ENCODE assay signal across 1 cellular context in the genomic region with DNA sequence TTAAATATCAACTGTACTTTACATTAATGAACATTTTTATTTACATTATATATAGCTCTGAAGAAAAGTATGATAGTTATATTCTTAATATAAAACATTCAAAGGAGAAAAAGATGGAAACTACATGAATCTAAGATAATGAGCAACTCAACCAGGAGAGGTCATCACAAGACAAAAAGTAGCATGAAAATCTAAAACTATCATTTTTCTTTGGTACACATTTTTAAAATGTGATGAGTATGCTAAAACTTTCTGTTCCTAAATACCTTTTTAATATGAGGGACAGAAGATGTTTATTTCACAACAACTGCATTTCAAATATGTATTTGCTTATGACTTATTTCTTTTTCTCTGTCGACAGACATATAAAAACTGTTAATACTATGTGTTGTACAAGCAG.
TF ChIP-seq lines count a peak whose summit lies in the region.

No MANE protein-coding gene starts in this region.

TF ChIP-seq in K562, 482 proteins besides CTCF, POLR2A, EP300 and RAD21:
- no peak for TF ChIP-seq JUN (IDR thresholded peaks at IDR 0.05; ENCODE audit: borderline replicate concordance, low read depth, low read length)
- no peak for TF ChIP-seq JUN (CRISPR knock-in tag; IDR thresholded peaks at IDR 0.05; ENCODE audit: borderline replicate concordance)
- TF ChIP-seq C11orf30 (IDR thresholded peaks at IDR 0.05; ENCODE audit: low read depth): peak; percentile 67; the same call in 1 of the 2 replicates
- TF ChIP-seq SMARCA4 (IDR thresholded peaks at IDR 0.05): no peak
- no peak for TF ChIP-seq POU5F1 (IDR thresholded peaks at IDR 0.05; ENCODE audit: borderline replicate concordance, low read depth, low read length, partially characterized antibody)
- no peak for TF ChIP-seq GABPA (tag; conservative IDR thresholded peaks at IDR 0.05; ENCODE audit: low read depth)
- no peak for TF ChIP-seq PCBP1 (IDR thresholded peaks at IDR 0.05; ENCODE audit: low read depth, low read length, poor library complexity, severe bottlenecking)
- no peak for TF ChIP-seq ZNF764 (CRISPR knock-in tag; IDR thresholded peaks at IDR 0.05; ENCODE audit: low read depth)
- TF ChIP-seq U2AF1 (optimal IDR thresholded peaks at IDR 0.05; ENCODE audit: low read depth, low read length): no peak
- peak; percentile 63 for TF ChIP-seq MAFK (IDR thresholded peaks at IDR 0.05; ENCODE audit: low read length)
- peak; percentile 18; the same call in 1 of the 2 replicates for TF ChIP-seq MAFF (IDR thresholded peaks at IDR 0.05; ENCODE audit: low read length)
- TF ChIP-seq ATF1 (CRISPR knock-in tag; IDR thresholded peaks at IDR 0.05): no peak
- TF ChIP-seq ATF1 (tag; IDR thresholded peaks at IDR 0.05): no peak
- TF ChIP-seq WHSC1 (IDR thresholded peaks at IDR 0.05; ENCODE audit: low read length): no peak
- no peak for TF ChIP-seq RAD51 (IDR thresholded peaks at IDR 0.05; ENCODE audit: borderline replicate concordance, low read depth)
- TF ChIP-seq, protein P1, sequence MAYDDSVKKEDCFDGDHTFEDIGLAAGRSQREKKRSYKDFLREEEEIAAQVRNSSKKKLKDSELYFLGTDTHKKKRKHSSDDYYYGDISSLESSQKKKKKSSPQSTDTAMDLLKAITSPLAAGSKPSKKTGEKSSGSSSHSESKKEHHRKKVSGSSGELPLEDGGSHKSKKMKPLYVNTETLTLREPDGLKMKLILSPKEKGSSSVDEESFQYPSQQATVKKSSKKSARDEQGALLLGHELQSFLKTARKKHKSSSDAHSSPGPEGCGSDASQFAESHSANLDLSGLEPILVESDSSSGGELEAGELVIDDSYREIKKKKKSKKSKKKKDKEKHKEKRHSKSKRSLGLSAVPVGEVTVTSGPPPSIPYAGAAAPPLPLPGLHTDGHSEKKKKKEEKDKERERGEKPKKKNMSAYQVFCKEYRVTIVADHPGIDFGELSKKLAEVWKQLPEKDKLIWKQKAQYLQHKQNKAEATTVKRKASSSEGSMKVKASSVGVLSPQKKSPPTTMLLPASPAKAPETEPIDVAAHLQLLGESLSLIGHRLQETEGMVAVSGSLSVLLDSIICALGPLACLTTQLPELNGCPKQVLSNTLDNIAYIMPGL (CRISPR knock-in tag; IDR thresholded peaks at IDR 0.05): no peak
- TF ChIP-seq ZNF584 (CRISPR knock-in tag; IDR thresholded peaks at IDR 0.05; ENCODE audit: low read depth): no peak
- TF ChIP-seq TAL1 (IDR thresholded peaks at IDR 0.05): no peak
- peak; percentile 18 for TF ChIP-seq FUS (optimal IDR thresholded peaks at IDR 0.05; ENCODE audit: low read depth, low read length)
- TF ChIP-seq POLR2AphosphoS5 (IDR thresholded peaks at IDR 0.05; ENCODE audit: control insufficient read depth, insufficient read depth, low read depth, low read length): no peak
- TF ChIP-seq, protein P2, sequence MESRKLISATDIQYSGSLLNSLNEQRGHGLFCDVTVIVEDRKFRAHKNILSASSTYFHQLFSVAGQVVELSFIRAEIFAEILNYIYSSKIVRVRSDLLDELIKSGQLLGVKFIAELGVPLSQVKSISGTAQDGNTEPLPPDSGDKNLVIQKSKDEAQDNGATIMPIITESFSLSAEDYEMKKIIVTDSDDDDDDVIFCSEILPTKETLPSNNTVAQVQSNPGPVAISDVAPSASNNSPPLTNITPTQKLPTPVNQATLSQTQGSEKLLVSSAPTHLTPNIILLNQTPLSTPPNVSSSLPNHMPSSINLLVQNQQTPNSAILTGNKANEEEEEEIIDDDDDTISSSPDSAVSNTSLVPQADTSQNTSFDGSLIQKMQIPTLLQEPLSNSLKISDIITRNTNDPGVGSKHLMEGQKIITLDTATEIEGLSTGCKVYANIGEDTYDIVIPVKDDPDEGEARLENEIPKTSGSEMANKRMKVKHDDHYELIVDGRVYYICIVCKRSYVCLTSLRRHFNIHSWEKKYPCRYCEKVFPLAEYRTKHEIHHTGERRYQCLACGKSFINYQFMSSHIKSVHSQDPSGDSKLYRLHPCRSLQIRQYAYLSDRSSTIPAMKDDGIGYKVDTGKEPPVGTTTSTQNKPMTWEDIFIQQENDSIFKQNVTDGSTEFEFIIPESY (CRISPR knock-in tag; IDR thresholded peaks at IDR 0.05): no peak
- TF ChIP-seq ZNF316 (IDR thresholded peaks at IDR 0.05): peak; percentile 88
- TF ChIP-seq, protein P3, sequence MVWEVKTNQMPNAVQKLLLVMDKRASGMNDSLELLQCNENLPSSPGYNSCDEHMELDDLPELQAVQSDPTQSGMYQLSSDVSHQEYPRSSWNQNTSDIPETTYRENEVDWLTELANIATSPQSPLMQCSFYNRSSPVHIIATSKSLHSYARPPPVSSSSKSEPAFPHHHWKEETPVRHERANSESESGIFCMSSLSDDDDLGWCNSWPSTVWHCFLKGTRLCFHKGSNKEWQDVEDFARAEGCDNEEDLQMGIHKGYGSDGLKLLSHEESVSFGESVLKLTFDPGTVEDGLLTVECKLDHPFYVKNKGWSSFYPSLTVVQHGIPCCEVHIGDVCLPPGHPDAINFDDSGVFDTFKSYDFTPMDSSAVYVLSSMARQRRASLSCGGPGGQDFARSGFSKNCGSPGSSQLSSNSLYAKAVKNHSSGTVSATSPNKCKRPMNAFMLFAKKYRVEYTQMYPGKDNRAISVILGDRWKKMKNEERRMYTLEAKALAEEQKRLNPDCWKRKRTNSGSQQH (CRISPR knock-in tag; IDR thresholded peaks at IDR 0.05): no peak
- TF ChIP-seq ZNF766 (CRISPR knock-in tag; conservative IDR thresholded peaks at IDR 0.05): no peak
- no peak for TF ChIP-seq ZNF717 (CRISPR knock-in tag; IDR thresholded peaks at IDR 0.05)
- TF ChIP-seq MAFG (tag; conservative IDR thresholded peaks at IDR 0.05): peak; percentile 54; the same call in 1 of the 2 replicates
- TF ChIP-seq ZNF589 (CRISPR knock-in tag; IDR thresholded peaks at IDR 0.05; ENCODE audit: low read depth): no peak
- TF ChIP-seq NUFIP1 (IDR thresholded peaks at IDR 0.05; ENCODE audit: partially characterized antibody): no peak
- TF ChIP-seq, protein P4, sequence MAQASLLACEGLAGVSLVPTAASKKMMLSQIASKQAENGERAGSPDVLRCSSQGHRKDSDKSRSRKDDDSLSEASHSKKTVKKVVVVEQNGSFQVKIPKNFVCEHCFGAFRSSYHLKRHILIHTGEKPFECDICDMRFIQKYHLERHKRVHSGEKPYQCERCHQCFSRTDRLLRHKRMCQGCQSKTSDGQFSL (CRISPR knock-in tag; IDR thresholded peaks at IDR 0.05): no peak
- TF ChIP-seq, protein P4 (tag; IDR thresholded peaks at IDR 0.05): no peak
- TF ChIP-seq, protein P5, sequence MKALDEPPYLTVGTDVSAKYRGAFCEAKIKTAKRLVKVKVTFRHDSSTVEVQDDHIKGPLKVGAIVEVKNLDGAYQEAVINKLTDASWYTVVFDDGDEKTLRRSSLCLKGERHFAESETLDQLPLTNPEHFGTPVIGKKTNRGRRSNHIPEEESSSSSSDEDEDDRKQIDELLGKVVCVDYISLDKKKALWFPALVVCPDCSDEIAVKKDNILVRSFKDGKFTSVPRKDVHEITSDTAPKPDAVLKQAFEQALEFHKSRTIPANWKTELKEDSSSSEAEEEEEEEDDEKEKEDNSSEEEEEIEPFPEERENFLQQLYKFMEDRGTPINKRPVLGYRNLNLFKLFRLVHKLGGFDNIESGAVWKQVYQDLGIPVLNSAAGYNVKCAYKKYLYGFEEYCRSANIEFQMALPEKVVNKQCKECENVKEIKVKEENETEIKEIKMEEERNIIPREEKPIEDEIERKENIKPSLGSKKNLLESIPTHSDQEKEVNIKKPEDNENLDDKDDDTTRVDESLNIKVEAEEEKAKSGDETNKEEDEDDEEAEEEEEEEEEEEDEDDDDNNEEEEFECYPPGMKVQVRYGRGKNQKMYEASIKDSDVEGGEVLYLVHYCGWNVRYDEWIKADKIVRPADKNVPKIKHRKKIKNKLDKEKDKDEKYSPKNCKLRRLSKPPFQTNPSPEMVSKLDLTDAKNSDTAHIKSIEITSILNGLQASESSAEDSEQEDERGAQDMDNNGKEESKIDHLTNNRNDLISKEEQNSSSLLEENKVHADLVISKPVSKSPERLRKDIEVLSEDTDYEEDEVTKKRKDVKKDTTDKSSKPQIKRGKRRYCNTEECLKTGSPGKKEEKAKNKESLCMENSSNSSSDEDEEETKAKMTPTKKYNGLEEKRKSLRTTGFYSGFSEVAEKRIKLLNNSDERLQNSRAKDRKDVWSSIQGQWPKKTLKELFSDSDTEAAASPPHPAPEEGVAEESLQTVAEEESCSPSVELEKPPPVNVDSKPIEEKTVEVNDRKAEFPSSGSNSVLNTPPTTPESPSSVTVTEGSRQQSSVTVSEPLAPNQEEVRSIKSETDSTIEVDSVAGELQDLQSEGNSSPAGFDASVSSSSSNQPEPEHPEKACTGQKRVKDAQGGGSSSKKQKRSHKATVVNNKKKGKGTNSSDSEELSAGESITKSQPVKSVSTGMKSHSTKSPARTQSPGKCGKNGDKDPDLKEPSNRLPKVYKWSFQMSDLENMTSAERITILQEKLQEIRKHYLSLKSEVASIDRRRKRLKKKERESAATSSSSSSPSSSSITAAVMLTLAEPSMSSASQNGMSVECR (CRISPR knock-in tag; IDR thresholded peaks at IDR 0.05): no peak
- no peak for TF ChIP-seq RFX7 (CRISPR knock-in tag; IDR thresholded peaks at IDR 0.05)
